Comparison of ENCODE assay signal across 19 cellular contexts in the genomic region with DNA sequence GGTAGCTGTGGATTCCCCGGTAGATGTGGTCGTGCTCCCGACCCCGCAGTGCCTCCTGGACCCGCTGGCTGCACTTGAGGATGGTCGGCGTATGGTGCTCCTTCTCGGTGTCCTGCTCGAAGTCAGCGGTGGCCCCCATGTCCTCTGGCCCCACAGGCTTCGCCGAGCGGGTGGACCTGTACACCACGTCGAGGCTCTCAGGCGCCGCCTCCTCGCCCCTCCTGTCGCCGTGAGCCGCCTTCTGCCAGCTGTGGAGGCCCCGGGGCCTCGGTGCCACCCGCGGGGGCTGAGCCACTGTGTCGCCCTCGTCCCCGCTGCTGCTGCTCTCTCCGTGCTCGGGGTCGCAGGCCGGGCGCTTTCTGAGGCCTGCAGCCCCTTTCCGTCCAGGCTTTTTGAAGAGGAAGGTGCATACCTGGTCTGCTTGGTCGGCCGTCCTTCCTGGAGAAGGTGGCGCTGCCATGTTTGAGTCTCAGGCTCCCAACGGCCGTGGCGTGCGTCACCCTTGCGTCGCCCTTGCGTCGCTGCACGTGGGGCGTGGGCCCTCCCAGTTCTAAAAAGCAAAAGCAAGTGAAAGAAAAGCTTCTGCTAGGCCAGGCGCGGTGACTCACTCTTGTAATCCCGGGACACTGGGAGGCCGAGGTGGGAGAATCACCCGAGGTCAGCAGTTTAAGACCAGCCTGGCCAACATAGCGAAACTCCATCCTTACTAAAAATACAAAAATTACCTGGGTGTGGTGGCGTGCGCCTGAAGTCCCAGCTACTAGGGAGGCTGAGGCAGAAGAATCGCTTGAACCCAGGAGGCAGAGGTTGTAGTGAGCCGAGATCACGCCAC. TPM values are rescaled to one million over a fixed set of nuclear protein-coding genes. Genes with fewer than 3 reads are reported as not detected.
"Had no signal": no experiment of that assay in that cellular context is flagged by ENCODE, and none has a peak within 500 bp of the region (broad histone marks: within the 10 kb centered on the region; RNA-seq: fewer than 3 reads in every experiment).

A gene (minus strand): TSS at position 493 of the 832 bp plus-strand sequence. CDS start 33 bp downstream, at position 460.

- H3K36me3 ChIP-seq: esophagus squamous epithelium, prostate gland, suprapubic skin had no signal

- H3K27me3 ChIP-seq: esophagus squamous epithelium, right atrium auricular region, suprapubic skin, upper lobe of left lung had no signal

- ATAC-seq: activated CD4-positive, CD25-positive, alpha-beta regulatory T cell treated with anti-CD3 and anti-CD28 coated beads, Interleukin-2, amount 50 U/mL, for 24 hours; effector memory CD8-positive, alpha-beta T cell; left cardiac atrium; stimulated activated naive CD8-positive, alpha-beta T cell treated with anti-CD3 and anti-CD28 coated beads, Interleukin-15, amount 100 ng/mL, for 72 hours had no signal

- DNase-seq: activated CD4-positive, alpha-beta T cell treated with anti-CD3 and anti-CD28 coated beads, Interleukin-2, amount 10 ng/mL, durations not matched to agents 7 days and 5 days; activated CD8-positive, alpha-beta memory T cell treated with anti-CD3 and anti-CD28 coated beads, Interleukin-2, amount 50 U/mL, for 4 hours; activated effector memory CD4-positive, alpha-beta T cell treated with Interleukin-2 at 50 U/mL for 16 hours; activated T-cell treated with anti-CD3 and anti-CD28 coated beads, Interleukin-2, amount 50 U/mL, for 48 hours; dermis blood vessel endothelial cell; effector memory CD8-positive, alpha-beta T cell; esophagus squamous epithelium; left cardiac atrium; stimulated activated CD4-positive, alpha-beta T cell treated with anti-CD3 and anti-CD28 coated beads, Interleukin-15, amount 100 ng/mL, for 24 hours; stimulated activated CD4-positive, alpha-beta T cell treated with anti-CD3 and anti-CD28 coated beads, Interleukin-4, amount 100 ng/mL, for 1 hour; stimulated activated naive CD8-positive, alpha-beta T cell treated with anti-CD3 and anti-CD28 coated beads, Interleukin-15, amount 100 ng/mL, for 72 hours; T1000 had no signal

- H3K4me3 ChIP-seq: esophagus squamous epithelium, prostate gland, right atrium auricular region, skin epidermis, suprapubic skin, upper lobe of left lung had no signal

- H3K27ac ChIP-seq: esophagus squamous epithelium, prostate gland, right atrium auricular region, skin epidermis, suprapubic skin, upper lobe of left lung had no signal

- H3K9me3 ChIP-seq: esophagus squamous epithelium, prostate gland, right atrium auricular region, suprapubic skin, upper lobe of left lung had no signal

RNA-seq across cellular contexts. Expression of the gene that starts here (rescaled TPM):
- polyA plus RNA-seq: adipose tissue had no signal
